ENCODE assay signal across 9 cellular contexts in genomic region chr10:48551796-48552591, GRCh38. TPM values are rescaled to one million over a fixed set of nuclear protein-coding genes. Genes with fewer than 3 reads are reported as not detected.
DNase-seq lines count a peak whose midpoint lies in the region; FAIRE-seq and TF ChIP-seq lines count a peak whose summit lies in the region.
"Had no signal": no experiment of that assay in that cellular context is flagged by ENCODE, and none has a peak within 500 bp of the region (broad histone marks: within the 10 kb centered on the region; RNA-seq: fewer than 3 reads in every experiment).

No MANE protein-coding gene starts in this region.

- FAIRE-seq in H1 (lab: Jason Lieb, UNC), result peak; percentile 73

- no peaks in the 10 kb centered on the region for H4K20me1 ChIP-seq in H1 (replicated peaks in 1 of 2; ENCODE audit: control insufficient read depth in 1 of 2, insufficient read depth in 2 of 2, low read length in 2 of 2)

- H4K5ac ChIP-seq in H1 (ENCODE audit: insufficient read length, low read depth, low read length), result no peak overlapping the region

- peak; percentile 69 to 72 for TF ChIP-seq RAD21 in H1 (IDR thresholded peaks at IDR 0.05 in 1 of 2, conservative IDR thresholded peaks at IDR 0.05 in 1 of 2; ENCODE audit: low read depth in 2 of 2, low read length in 2 of 2)

- no peak overlapping the region for H3K4me3 ChIP-seq in Jurkat, Clone E6-1 (ENCODE audit: low read length)
- H3K4me3 ChIP-seq in H1 (ENCODE audit: extremely low read depth in 1 of 4, insufficient read depth in 2 of 4, low read depth in 3 of 4, low read length in 4 of 4) (no peak overlapping the region), vagina (no peak overlapping the region)

- TF ChIP-seq CTCF in H1 (IDR thresholded peaks at IDR 0.05; ENCODE audit: control extremely low read depth in 1 of 3, insufficient read depth in 1 of 3, low read depth in 1 of 3, low read length in 3 of 3) (peak; percentile 45 to 70 (median 68)), vagina (IDR thresholded peaks at IDR 0.05) (peak; percentile 25 to 62 (median 34))

- H3K27ac ChIP-seq in H1 (ENCODE audit: low read depth, low read length) (no peak overlapping the region), vagina (no peak overlapping the region)

- H3K14ac ChIP-seq in H1 (ENCODE audit: insufficient read length), result no peak overlapping the region

- H3K18ac ChIP-seq in H1 (ENCODE audit: extremely low read depth, low read length), result peak overlapping the region; percentile 53; the same call in 1 of the 2 replicates

- DNase-seq in NCI-H2107 treated with DMSO at 0.1 percent for 48 hours (lab: John Stamatoyannopoulos, UW; ENCODE audit: unreplicated experiment) (peak; percentile 5), NCI-H2107 (lab: John Stamatoyannopoulos, UW) (no peak), RKO (ENCODE audit: low spot score) (peak; percentile 58), H1 (ENCODE audit: low read depth in 1 of 2, low spot score in 2 of 2) (peak in 1 of 2 experiments; percentile 63), lung microvascular endothelial cell (ENCODE audit: low read depth in 2 of 2) (peak; percentile 58 to 71), vagina (ENCODE audit: extremely low spot score in 2 of 2) (peak; percentile 70 to 84)
- peak; percentile 26 for DNase-seq in Jurkat, Clone E6-1 (ENCODE audit: low read depth, low spot score)
- DNase-seq in NK-92 treated with Interleukin-12 subunit alpha and Interleukin-12 subunit beta, amount 100 ng/mL, for 24 hours (lab: John Stamatoyannopoulos, UW), result no peak

- H3K36me3 ChIP-seq in H1 (ENCODE audit: control insufficient read depth in 2 of 4, insufficient read depth in 4 of 4, low read length in 3 of 4), result no peaks in the 10 kb centered on the region
- no peaks in the 10 kb centered on the region for H3K36me3 ChIP-seq in vagina

- peaks cover 0 to 8% (median 4%) of the 10 kb centered on the region in 4 experiments; a peak in 4 of 7 replicates for H3K4me1 ChIP-seq in H1 (replicated peaks in 1 of 4; ENCODE audit: control insufficient read depth in 3 of 4, insufficient read depth in 4 of 4, low read length in 3 of 4)
- H3K4me1 ChIP-seq in vagina, result no peaks in the 10 kb centered on the region

- no peak overlapping the region for H3K9ac ChIP-seq in H1 (replicated peaks in 1 of 4; ENCODE audit: extremely low read depth in 1 of 4, low read depth in 3 of 4, low read length in 3 of 4)

- no peak overlapping the region; the same call in 1 of the 2 replicates for H2AK5ac ChIP-seq in H1 (ENCODE audit: low read depth, low read length)

- H3K56ac ChIP-seq in H1 (replicated peaks; ENCODE audit: insufficient read length, low read depth, low read length), result no peak overlapping the region

- H3K9me3 ChIP-seq in H1 (ENCODE audit: insufficient read depth in 2 of 2, low read depth in 1 of 2, low read length in 1 of 2) (no peaks in the 10 kb centered on the region; a peak in 1 of 4 replicates), vagina (no peaks in the 10 kb centered on the region)

- TF ChIP-seq POLR2A in H1 (IDR thresholded peaks at IDR 0.05; ENCODE audit: control extremely low read depth in 1 of 2, low read depth in 2 of 2, low read length in 2 of 2) (no peak), vagina (IDR thresholded peaks at IDR 0.05) (no peak)

- no peaks in the 10 kb centered on the region for H3K79me1 ChIP-seq in H1 (ENCODE audit: low read depth, low read length)

- no peak overlapping the region; the same call in 1 of the 2 replicates for H4K8ac ChIP-seq in H1 (ENCODE audit: extremely low read depth, insufficient read depth, low read length)

- TF ChIP-seq EP300 in H1 (IDR thresholded peaks at IDR 0.05; ENCODE audit: borderline replicate concordance in 1 of 2, low read depth in 2 of 2, low read length in 2 of 2), result no peak

- H2BK12ac ChIP-seq in H1 (ENCODE audit: low read depth, low read length), result peak overlapping the region; percentile 50; the same call in 1 of the 2 replicates

- no peak overlapping the region for H2BK120ac ChIP-seq in H1 (replicated peaks; ENCODE audit: low read depth, low read length)

- H2BK20ac ChIP-seq in H1 (ENCODE audit: low read length), result no peak overlapping the region

- no peaks in the 10 kb centered on the region for H3K79me2 ChIP-seq in H1 (ENCODE audit: control insufficient read depth in 1 of 2, insufficient read depth in 2 of 2, low read length in 2 of 2)

- CTCF ChIA-PET in H1 (lab: Charles Lee; ENCODE audit: partially characterized antibody), result interaction anchor here (0.6 to 10.2 kb wide), 36 partner anchors 9 to 188 kb away, joined by 3 to 127 read pairs (median 5); partner anchors contain the start of gene ARHGAP22

- POLR2A ChIA-PET in H1 (lab: Charles Lee; ENCODE audit: partially characterized antibody), result interaction anchor here (1.7 kb wide), 1 partner anchor 29 kb away, joined by 4 read pairs; no protein-coding TSS in a partner anchor

- WGBS in H1 (ENCODE audit: extremely low coverage in 1 of 2, insufficient coverage in 1 of 2, insufficient read length in 1 of 2, insufficient replicate concordance in 2 of 2, low coverage in 1 of 2, low lambda C conversion rate in 2 of 2, missing lambda C conversion rate in 1 of 2), 2 experiments, result 75% methylated on average over 7 of the region's 7 CpGs; no CpG with 5 or more reads in 1 of the 2 experiments

- no peak overlapping the region for H3K23ac ChIP-seq in H1 (ENCODE audit: insufficient read length)

- H3K4ac ChIP-seq in H1 (replicated peaks; ENCODE audit: insufficient read length, low read depth, low read length), result no peak overlapping the region

- no peak overlapping the region for H2BK5ac ChIP-seq in H1 (ENCODE audit: low read depth, low read length)

- peak overlapping the region; percentile 5; the same call in 1 of the 2 replicates for H2BK15ac ChIP-seq in H1 (ENCODE audit: low read length)

- H3K27me3 ChIP-seq in H1 (replicated peaks in 1 of 4; ENCODE audit: control insufficient read depth in 3 of 4, extremely low read depth in 1 of 4, insufficient read depth in 3 of 4, low read length in 3 of 4) (no peaks in the 10 kb centered on the region; a peak in 1 of 7 replicates), vagina (no peaks in the 10 kb centered on the region)

- H2AFZ ChIP-seq in H1 (ENCODE audit: low read length), result peak overlapping the region; percentile 37; the same call in 1 of the 2 replicates

- H3K23me2 ChIP-seq in H1 (ENCODE audit: low read depth, low read length), result no peaks in the 10 kb centered on the region

- intact Hi-C loops in vagina (cut with DNase I), result loop anchor here (5.0 kb wide), 1 partner anchor 105 kb away; no protein-coding TSS in a partner anchor

- no peak overlapping the region for H4K91ac ChIP-seq in H1 (replicated peaks; ENCODE audit: insufficient read length, low read length)

- no peak overlapping the region for H3K4me2 ChIP-seq in H1 (ENCODE audit: insufficient read depth in 1 of 2, low read depth in 2 of 2, low read length in 2 of 2)

TF ChIP-seq in H1, 55 proteins besides CTCF, POLR2A, EP300 and RAD21:
- no peak for TF ChIP-seq RNF2 (IDR thresholded peaks at IDR 0.05; ENCODE audit: borderline replicate concordance, low read depth, low read length, missing control alignments, poor library complexity, severe bottlenecking)
TF ChIP-seq in H1: peak in this region for 0.

RNA-seq across cellular contexts. Expression of gene ARHGAP22, which starts 52.9 kb away (rescaled TPM):
- not detected for polyA plus RNA-seq in Jurkat, Clone E6-1 (2012; ENCODE audit: insufficient read depth, insufficient read length)
- total RNA-seq in H1 (2021; fragmentation: NEBNext Ultra II Directional; extraction: Animal tissue kit (Norgen Biotek cat#: 25700)), result 11.2 and 12.9 TPM in 2 replicates
- polyA plus RNA-seq in H1 (2011; rRNA removed), result 3.6 and 5.1 TPM in 2 replicates
- polyA plus RNA-seq in H1 (2011; cell fraction: cytosol; rRNA removed), result 5.5 TPM
- 7.7 TPM for polyA plus RNA-seq in H1 (2011; cell fraction: nucleus; rRNA removed)
- 6.8 to 7.4 TPM (median 7.2 TPM) in 4 replicates for polyA plus RNA-seq in H1 (2012, experiment 1 of 2)
- 4.6 TPM for polyA plus RNA-seq in H1 (2012, experiment 2 of 2)
- 5.4 TPM for polyA plus RNA-seq in H1 (2013, experiment 1 of 2)
- polyA plus RNA-seq in H1 (2013, experiment 2 of 2), result 4.5 TPM
- polyA minus RNA-seq in H1 (2011; rRNA and poly(A)+ RNA removed), result 4.3 and 5.5 TPM in 2 replicates
- polyA minus RNA-seq in H1 (2011; cell fraction: cytosol; rRNA and poly(A)+ RNA removed), result 8.2 TPM
- 4.7 TPM for polyA minus RNA-seq in H1 (2011; cell fraction: nucleus; rRNA and poly(A)+ RNA removed)
- total RNA-seq in lung microvascular endothelial cell, result 1.4 and 7.0 TPM in 2 replicates
- 3.2 TPM for total RNA-seq in vagina
- polyA plus RNA-seq: CD4-positive, CD25-positive, alpha-beta regulatory T cell had no signal

Comparison
In these comparisons a context has a peak if more than half of its experiments do, and no peak if none do; other contexts are left out.
1. DNase-seq: peak in NCI-H2107 treated with DMSO at 0.1 percent for 48 hours (single experiment), Jurkat, Clone E6-1 (single experiment), RKO (single experiment), lung microvascular endothelial cell (2 of 2) and vagina (2 of 2); none in NCI-H2107 (single experiment) and NK-92 treated with Interleukin-12 subunit alpha and Interleukin-12 subunit beta, amount 100 ng/mL, for 24 hours (single experiment).